Comparison of ENCODE assay signal across 7 cellular contexts in genomic region chr14:22977434-22977683, GRCh38. TPM values are rescaled to one million over a fixed set of nuclear protein-coding genes. Genes with fewer than 3 reads are reported as not detected.
DNase-seq lines count a peak whose midpoint lies in the region; ATAC-seq and TF ChIP-seq lines count a peak whose summit lies in the region.
"Had no signal": no experiment of that assay in that cellular context is flagged by ENCODE, and none has a peak within 500 bp of the region (broad histone marks: within the 10 kb centered on the region; RNA-seq: fewer than 3 reads in every experiment).

No MANE protein-coding gene starts in this region.

- H2BK120ac ChIP-seq in neuronal stem cell (ENCODE audit: low read depth, low read length), result no peak overlapping the region

- no peak overlapping the region for H2AK5ac ChIP-seq in neuronal stem cell (ENCODE audit: low read depth, low read length)

- H3K27ac ChIP-seq in GM23338 (ENCODE audit: low read depth), result peak overlapping the region; percentile 96
- H3K27ac ChIP-seq in caudate nucleus (ENCODE audit: low read depth, low read length), result peak overlapping the region; percentile 48
- peak overlapping the region; percentile 80 for H3K27ac ChIP-seq in neuronal stem cell (replicated peaks; ENCODE audit: low read length)

- H3K27ac Mint-ChIP-seq in GM23338, result peak overlapping the region; percentile 92

- H2BK15ac ChIP-seq in neuronal stem cell (ENCODE audit: low read length), result no peak overlapping the region

- H3K9ac ChIP-seq in neuronal stem cell (ENCODE audit: low read depth, low read length, poor library complexity), result no peak overlapping the region

- H3K9me2 ChIP-seq in GM23338 (ENCODE audit: insufficient read depth), result no peaks in the 10 kb centered on the region

- no peak overlapping the region for H3K18ac ChIP-seq in neuronal stem cell (ENCODE audit: low read length)

- peaks cover 33% of the 10 kb centered on the region for H3K36me3 ChIP-seq in GM23338 (ENCODE audit: insufficient read depth)
- H3K36me3 ChIP-seq in neuronal stem cell (replicated peaks in 1 of 2; ENCODE audit: control insufficient read depth in 2 of 2, insufficient read depth in 2 of 2, low read length in 2 of 2), result peaks cover 41 to 76% of the 10 kb centered on the region in 2 donors

- peaks cover 25% of the 10 kb centered on the region for H3K27me3 Mint-ChIP-seq in GM23338 (ENCODE audit: insufficient read depth, low read depth, poor library complexity)

- H3K4me3 Mint-ChIP-seq in GM23338, result peak overlapping the region; percentile 69

- H2AFZ ChIP-seq in GM23338 (no peak overlapping the region), neuronal stem cell (ENCODE audit: low read length) (no peak overlapping the region)

- ATAC-seq in GM23338, result no peak
- ATAC-seq in GM21447 (IDR thresholded peaks at IDR 0.05; ENCODE audit: unreplicated experiment), result no peak

- H3K4me2 ChIP-seq in GM23338 (peak overlapping the region; percentile 68), neuronal stem cell (ENCODE audit: insufficient read depth, low read length, poor library complexity, severe bottlenecking) (peak overlapping the region; percentile 44)

- H3K9me3 ChIP-seq in neuronal stem cell (replicated peaks in 1 of 2; ENCODE audit: control insufficient read depth in 2 of 2, insufficient read depth in 1 of 2, low read depth in 1 of 2, low read length in 2 of 2), result no peaks in the 10 kb centered on the region

- peaks cover 67% of the 10 kb centered on the region for H3K36me3 Mint-ChIP-seq in GM23338 (ENCODE audit: low read depth)

- H4K8ac ChIP-seq in neuronal stem cell (ENCODE audit: low read depth, low read length), result no peak overlapping the region

- no peak overlapping the region for H3K23ac ChIP-seq in neuronal stem cell (ENCODE audit: low read depth, low read length, poor library complexity)

- H3K4ac ChIP-seq in neuronal stem cell (ENCODE audit: low read length), result no peak overlapping the region

- H3K4me1 Mint-ChIP-seq in GM23338, result peaks cover 48% of the 10 kb centered on the region

- H3K4me1 ChIP-seq in GM23338 (ENCODE audit: insufficient read depth) (peaks cover 36% of the 10 kb centered on the region), neuronal stem cell (ENCODE audit: control insufficient read depth in 2 of 2, insufficient read depth in 1 of 2, low read depth in 1 of 2, low read length in 2 of 2) (peaks cover 37% of the 10 kb centered on the region in 2 donors)

- H3K79me2 ChIP-seq in GM23338 (replicated peaks; ENCODE audit: insufficient read depth), result peaks cover 47% of the 10 kb centered on the region

- peaks cover 3% of the 10 kb centered on the region for H4K20me1 ChIP-seq in GM23338 (replicated peaks; ENCODE audit: insufficient read depth)

- no peak overlapping the region for H2BK12ac ChIP-seq in neuronal stem cell (ENCODE audit: low read length)

- H3K9me3 Mint-ChIP-seq in GM23338, result no peaks in the 10 kb centered on the region

- H3K27me3 ChIP-seq in GM23338 (ENCODE audit: insufficient read depth), result peaks cover 19% of the 10 kb centered on the region
- no peaks in the 10 kb centered on the region for H3K27me3 ChIP-seq in neuronal stem cell (ENCODE audit: control insufficient read depth in 3 of 3, insufficient read depth in 3 of 3, low read depth in 1 of 3, low read length in 3 of 3)

- H3K79me1 ChIP-seq in neuronal stem cell (ENCODE audit: low read depth, low read length), result peaks cover 22% of the 10 kb centered on the region

- DNase-seq in GM23338 (ENCODE audit: low spot score) (no peak), caudate nucleus (lab: John Stamatoyannopoulos, UW) (no peak), neuronal stem cell (ENCODE audit: low spot score) (no peak), hepatic stellate cell (ENCODE audit: low spot score) (no peak), iPS-NIHi11 (ENCODE audit: low spot score) (no peak)
- DNase-seq: stimulated activated CD4-positive, alpha-beta T cell treated with anti-CD3 and anti-CD28 coated beads, Interleukin-4, amount 100 ng/mL, for 4 hours had no signal

- TF ChIP-seq CTCF in GM23338 (conservative IDR thresholded peaks at IDR 0.05; ENCODE audit: low read depth in 2 of 2), result no peak

- peaks cover 42% of the 10 kb centered on the region for H3F3A ChIP-seq in GM23338 (replicated peaks; ENCODE audit: low read depth)

- no peak overlapping the region for H3K14ac ChIP-seq in neuronal stem cell (ENCODE audit: low read length)

- H2BK5ac ChIP-seq in neuronal stem cell (ENCODE audit: low read length), result no peak overlapping the region

- H3K4me3 ChIP-seq in GM23338 (peak overlapping the region; percentile 38), neuronal stem cell (ENCODE audit: low read length in 2 of 2) (no peak overlapping the region)

- no peak overlapping the region for H4K91ac ChIP-seq in neuronal stem cell (ENCODE audit: low read depth, low read length, poor library complexity)

TF ChIP-seq in GM23338, 12 proteins besides CTCF, POLR2A, EP300 and RAD21 (continues in another document):
- TF ChIP-seq ZNF114 (CRISPR knock-in tag; IDR thresholded peaks at IDR 0.05), result no peak
- TF ChIP-seq POLR2AphosphoS5 (IDR thresholded peaks at IDR 0.05; ENCODE audit: low read depth), result no peak
- TF ChIP-seq JUNB (IDR thresholded peaks at IDR 0.05; ENCODE audit: unreplicated experiment), result no peak
- TF ChIP-seq ZNF331 (CRISPR knock-in tag; IDR thresholded peaks at IDR 0.05; ENCODE audit: low read depth), result no peak
- no peak for TF ChIP-seq STAT1 (IDR thresholded peaks at IDR 0.05; ENCODE audit: unreplicated experiment)
- TF ChIP-seq EZH2 (IDR thresholded peaks at IDR 0.05; ENCODE audit: low read depth, unreplicated experiment), result no peak
- TF ChIP-seq CREB1 (CRISPR knock-in tag; IDR thresholded peaks at IDR 0.05; ENCODE audit: low read depth), result no peak
- TF ChIP-seq ETS1 (IDR thresholded peaks at IDR 0.05), result no peak

RNA-seq across cellular contexts. Expression of gene AJUBA, which starts 5.0 kb away (rescaled TPM):
- 45.8 and 55.9 TPM in 2 replicates for total RNA-seq in GM23338 (2014; rRNA removed; shearing (Covaris generic))
- 11.8 and 12.5 TPM in 2 replicates for polyA plus RNA-seq in GM23338 (2016; fragmentation: Nextera tagmentation; extraction: Ambion mirVana)
- 63.6 TPM for polyA plus RNA-seq in neuronal stem cell (2013, experiment 1 of 2)
- polyA plus RNA-seq in neuronal stem cell (2013, experiment 2 of 2), result 64.1 TPM

RNA-seq across cellular contexts. Expression of gene HAUS4, which starts 20.5 kb away (rescaled TPM):
- total RNA-seq in GM23338 (2014; rRNA removed; shearing (Covaris generic)), result 60.4 and 85.3 TPM in 2 replicates
- polyA plus RNA-seq in GM23338 (2016; fragmentation: Nextera tagmentation; extraction: Ambion mirVana), result 20.8 and 24.6 TPM in 2 replicates
- 59.1 TPM for polyA plus RNA-seq in neuronal stem cell (2013, experiment 1 of 2)
- 60.9 TPM for polyA plus RNA-seq in neuronal stem cell (2013, experiment 2 of 2)

RNA-seq across cellular contexts. Expression of gene C14orf93, which starts 32.6 kb away (rescaled TPM):
- 11.7 and 12.4 TPM in 2 replicates for total RNA-seq in GM23338 (2014; rRNA removed; shearing (Covaris generic))
- 3.5 and 4.1 TPM in 2 replicates for polyA plus RNA-seq in GM23338 (2016; fragmentation: Nextera tagmentation; extraction: Ambion mirVana)
- polyA plus RNA-seq in neuronal stem cell (2013, experiment 1 of 2), result 7.0 TPM
- polyA plus RNA-seq in neuronal stem cell (2013, experiment 2 of 2), result 6.1 TPM

RNA-seq across cellular contexts. Expression of gene PRMT5, which starts 48.2 kb away (rescaled TPM):
- total RNA-seq in GM23338 (2014; rRNA removed; shearing (Covaris generic)), result 123 and 124 TPM in 2 replicates
- 68.8 and 74.5 TPM in 2 replicates for polyA plus RNA-seq in GM23338 (2016; fragmentation: Nextera tagmentation; extraction: Ambion mirVana)
- 88.1 TPM for polyA plus RNA-seq in neuronal stem cell (2013, experiment 1 of 2)
- 93.5 TPM for polyA plus RNA-seq in neuronal stem cell (2013, experiment 2 of 2)

RNA-seq across cellular contexts. Expression of gene PSMB5, which starts 57.3 kb away (rescaled TPM):
- total RNA-seq in GM23338 (2014; rRNA removed; shearing (Covaris generic)), result 229 and 265 TPM in 2 replicates
- polyA plus RNA-seq in GM23338 (2016; fragmentation: Nextera tagmentation; extraction: Ambion mirVana), result 341 and 367 TPM in 2 replicates
- polyA plus RNA-seq in neuronal stem cell (2013, experiment 1 of 2), result 136 TPM
- polyA plus RNA-seq in neuronal stem cell (2013, experiment 2 of 2), result 135 TPM
